In the genomic region with DNA sequence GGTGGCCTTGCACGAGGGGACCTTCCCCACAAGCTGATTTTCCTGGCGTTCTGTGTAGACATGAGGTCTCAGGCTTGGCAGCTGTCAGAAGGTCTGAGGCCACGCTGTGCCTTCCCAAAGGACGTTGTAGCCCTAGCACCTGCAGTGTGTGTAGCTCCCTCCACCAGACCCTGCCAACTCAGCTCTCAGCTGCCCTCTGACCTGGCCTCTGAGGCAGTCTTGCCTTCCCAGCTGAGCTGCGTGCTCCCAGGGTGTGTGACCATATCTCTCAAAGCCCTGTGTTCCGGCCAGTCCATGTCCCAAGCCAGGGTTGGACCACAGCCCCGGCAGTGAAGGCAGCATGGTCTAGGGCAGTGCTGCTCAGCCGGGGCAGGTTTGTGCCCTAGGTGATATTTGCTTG, we compare ENCODE assay signal across 20 cellular contexts.
A peak's percentile ranks its signal among the peaks of the same experiment; 100 is the strongest.
DNase-seq lines count a peak whose midpoint lies in the region; ATAC-seq, FAIRE-seq and TF ChIP-seq lines count a peak whose summit lies in the region.
"Had no signal": no experiment of that assay in that cellular context is flagged by ENCODE, and none has a peak within 500 bp of the region (broad histone marks: within the 10 kb centered on the region; RNA-seq: fewer than 3 reads in every experiment).

No MANE protein-coding gene starts in this region.

- H3K9me3 Mint-ChIP-seq in stimulated activated memory B cell treated with anti-CD40 and anti-IgM and Interleukin-4, amounts not matched to agents 10 μg/mL and 1 μg/mL and 100 μg/mL, for 72 hours: no peaks in the 10 kb centered on the region
- no peaks in the 10 kb centered on the region for H3K9me3 Mint-ChIP-seq in activated naive CD4-positive, alpha-beta T cell treated with anti-CD3 and anti-CD28 coated beads, Interleukin-2, amount 50 U/mL, for 72 hours
- H3K9me3 Mint-ChIP-seq: activated T-cell treated with anti-CD3 and anti-CD28 coated beads, Interleukin-2, amount 50 U/mL, for 24 hours; natural killer cell treated with Interleukin-12 subunit alpha and Interleukin-12 subunit beta and Interleukin-15 and Interleukin-18, amount 100 ng/mL, for 72 hours had no signal

- peaks cover 9% of the 10 kb centered on the region for H3K4me1 Mint-ChIP-seq in stimulated activated memory B cell treated with anti-CD40 and anti-IgM and Interleukin-4, amounts not matched to agents 10 μg/mL and 1 μg/mL and 100 μg/mL, for 72 hours
- H3K4me1 Mint-ChIP-seq: CD4-positive, CD25-positive, alpha-beta regulatory T cell had no signal

- H3K27me3 ChIP-seq in BLaER1 treated with 17β-estradiol and CSF1 and Interleukin-3, amounts not matched to agents 10 nM and 100 nM: peaks cover 0 to 22% (median 0%) of the 10 kb centered on the region in 11 experiments; a peak in 3 of 22 replicates
- H3K27me3 ChIP-seq in HepG2 (ENCODE audit: control insufficient read depth in 1 of 2, insufficient read depth in 2 of 2, low read length in 2 of 2) (peaks cover 3 to 85% of the 10 kb centered on the region in 2 experiments), SK-N-SH (ENCODE audit: insufficient read depth) (no peaks in the 10 kb centered on the region)

- no peak overlapping the region for H3K4me3 Mint-ChIP-seq in stimulated activated memory B cell treated with anti-CD40 and anti-IgM and Interleukin-4, amounts not matched to agents 10 μg/mL and 1 μg/mL and 100 μg/mL, for 72 hours
- H3K4me3 Mint-ChIP-seq: activated naive CD8-positive, alpha-beta T cell; activated T-cell treated with anti-CD3 and anti-CD28 coated beads, Interleukin-2, amount 50 U/mL, for 24 hours; CD4-positive, CD25-positive, alpha-beta regulatory T cell; natural killer cell treated with Interleukin-12 subunit alpha and Interleukin-12 subunit beta and Interleukin-15 and Interleukin-18, amount 100 ng/mL, for 72 hours had no signal

- in situ Hi-C loops in HepG2 (cut with HindIII; ENCODE audit: extremely low pct_ligation_motif_present, low pct_unique_long_range_greater_than_20kb): no loop called here

- H3K4me1 ChIP-seq in BLaER1 treated with 17β-estradiol and CSF1 and Interleukin-3, amounts not matched to agents 10 nM and 100 nM: peaks cover 56 to 87% (median 82%) of the 10 kb centered on the region in 10 experiments
- no peaks in the 10 kb centered on the region for H3K4me1 ChIP-seq in HepG2 (ENCODE audit: insufficient read depth, low read length)
- peaks cover 2 to 11% of the 10 kb centered on the region in 2 experiments; a peak in 3 of 4 replicates for H3K4me1 ChIP-seq in SK-N-SH (ENCODE audit: control insufficient read depth in 1 of 2, insufficient read depth in 2 of 2, low read depth in 1 of 2, low read length in 1 of 2)

- H3K4me3 ChIP-seq in BLaER1 treated with 17β-estradiol and CSF1 and Interleukin-3, amounts not matched to agents 10 nM and 100 nM: no peak overlapping the region
- H3K4me3 ChIP-seq in coronary artery (no peak overlapping the region), HepG2 (replicated peaks in 1 of 3; ENCODE audit: insufficient read depth in 1 of 3, low read depth in 2 of 3, low read length in 3 of 3) (no peak overlapping the region), SK-N-SH (ENCODE audit: low read depth in 2 of 2, low read length in 1 of 2) (no peak overlapping the region)
- H3K4me3 ChIP-seq: A549 had no signal

- no peak for TF ChIP-seq POLR2A in HepG2 (IDR thresholded peaks at IDR 0.05; ENCODE audit: insufficient read depth in 1 of 2, low read depth in 2 of 2, low read length in 2 of 2)

- no peak overlapping the region for H3K27ac Mint-ChIP-seq in stimulated activated memory B cell treated with anti-CD40 and anti-IgM and Interleukin-4, amounts not matched to agents 10 μg/mL and 1 μg/mL and 100 μg/mL, for 72 hours
- H3K27ac Mint-ChIP-seq in activated naive CD4-positive, alpha-beta T cell treated with anti-CD3 and anti-CD28 coated beads, Interleukin-2, amount 50 U/mL, for 72 hours: no peak overlapping the region
- H3K27ac Mint-ChIP-seq: activated T-cell treated with anti-CD3 and anti-CD28 coated beads, Interleukin-2, amount 50 U/mL, for 24 hours; CD4-positive, CD25-positive, alpha-beta regulatory T cell; natural killer cell treated with Interleukin-12 subunit alpha and Interleukin-12 subunit beta and Interleukin-15 and Interleukin-18, amount 100 ng/mL, for 72 hours had no signal

- WGBS in HepG2 (ENCODE audit: low lambda C conversion rate): 15% methylated on average over 6 of the region's 8 CpGs
- 93% methylated on average over 2 of the region's 8 CpGs for WGBS in SK-N-SH (ENCODE audit: low lambda C conversion rate)

- peak overlapping the region; percentile 61 to 88 (median 80) for H3K4me2 ChIP-seq in BLaER1 treated with 17β-estradiol and CSF1 and Interleukin-3, amounts not matched to agents 10 nM and 100 nM
- H3K4me2 ChIP-seq in HepG2 (ENCODE audit: low read depth, low read length) (no peak overlapping the region), SK-N-SH (no peak overlapping the region)
- H3K4me2 ChIP-seq: A549 had no signal

- no peaks in the 10 kb centered on the region for H3K9me3 ChIP-seq in BLaER1 treated with 17β-estradiol and CSF1 and Interleukin-3, amounts not matched to agents 10 nM and 100 nM (replicated peaks in 1 of 11)
- H3K9me3 ChIP-seq in HepG2 (ENCODE audit: low read length) (no peaks in the 10 kb centered on the region), SK-N-SH (no peaks in the 10 kb centered on the region)
- H3K9me3 ChIP-seq: A549 had no signal

- H3K9ac ChIP-seq in BLaER1 treated with 17β-estradiol and CSF1 and Interleukin-3, amounts not matched to agents 10 nM and 100 nM: peak overlapping the region in 6 of 11 experiments; percentile 4 to 42 (median 24); a peak in 7 of 22 replicates
- H3K9ac ChIP-seq in HepG2 (ENCODE audit: insufficient read depth, low read depth, low read length) (no peak overlapping the region), SK-N-SH (no peak overlapping the region)

- no peak for TF ChIP-seq RAD21 in HepG2 (CRISPR knock-in tag; IDR thresholded peaks at IDR 0.05)
- TF ChIP-seq RAD21 in SK-N-SH (IDR thresholded peaks at IDR 0.05; ENCODE audit: low read length): no peak

- peak overlapping the region in 10 of 11 experiments; percentile 17 to 69 (median 48); a peak in 17 of 22 replicates for H3K27ac ChIP-seq in BLaER1 treated with 17β-estradiol and CSF1 and Interleukin-3, amounts not matched to agents 10 nM and 100 nM
- H3K27ac ChIP-seq in coronary artery (peak overlapping the region; percentile 95), HepG2 (ENCODE audit: extremely low read length, insufficient read depth, low read length) (no peak overlapping the region), SK-N-SH (ENCODE audit: low read depth in 2 of 2, low read length in 1 of 2) (peak overlapping the region in 1 of 2 experiments; percentile 69; a peak in 1 of 4 replicates)

- intact Hi-C loops in HepG2 (cut with micrococcal nuclease; ENCODE audit: unreplicated experiment): no loop called here

- CTCF ChIA-PET in HepG2 (lab: Yijun Ruan, JAX; ENCODE audit: low intra/inter-chr PET ratio, low total read pairs): no interaction called here
- CTCF ChIA-PET in SK-N-SH (lab: Yijun Ruan, JAX): interaction anchor here (3.8 kb wide), 1 partner anchor 36 kb away, joined by 16 read pairs; no protein-coding TSS in a partner anchor

- H3K9me2 ChIP-seq in SK-N-SH: no peaks in the 10 kb centered on the region

- H3K36me3 ChIP-seq in BLaER1 treated with 17β-estradiol and CSF1 and Interleukin-3, amounts not matched to agents 10 nM and 100 nM: no peaks in the 10 kb centered on the region
- H3K36me3 ChIP-seq in HepG2 (replicated peaks in 1 of 2; ENCODE audit: control insufficient read depth in 1 of 2, insufficient read depth in 2 of 2, low read length in 2 of 2) (no peaks in the 10 kb centered on the region), SK-N-SH (replicated peaks in 1 of 2; ENCODE audit: control insufficient read depth in 1 of 2, insufficient read depth in 2 of 2, low read length in 1 of 2) (no peaks in the 10 kb centered on the region)

- TF ChIP-seq CTCF in coronary artery (IDR thresholded peaks at IDR 0.05) (no peak), HepG2 (CRISPR knock-in tag; IDR thresholded peaks at IDR 0.05) (no peak), SK-N-SH (IDR thresholded peaks at IDR 0.05) (no peak)

- POLR2A ChIA-PET in HepG2 (lab: Yijun Ruan, JAX) (no interaction called here), SK-N-SH (lab: Yijun Ruan, JAX) (no interaction called here)

- no peak for DNase-seq in coronary artery (ENCODE audit: low spot score)
- DNase-seq in HepG2 (ENCODE audit: low spot score): no peak
- no peak for DNase-seq in SK-N-SH
- no peak for DNase-seq in cortex of kidney (lab: John Stamatoyannopoulos, UW)
- no peak for DNase-seq in activated naive CD4-positive, alpha-beta T cell treated with anti-CD3 and anti-CD28 coated beads, Interleukin-2, amount 50 U/mL, for 72 hours (ENCODE audit: low spot score in 2 of 2)
- DNase-seq: activated CD4-positive, alpha-beta T cell treated with anti-CD3 and anti-CD28 coated beads, Interleukin-2, amount 50 U/mL, for 4 hours; activated T-cell treated with anti-CD3 and anti-CD28 coated beads, Interleukin-2, amount 50 U/mL, for 24 hours; CD4-positive, CD25-positive, alpha-beta regulatory T cell; DMS53; effector memory CD4-positive, alpha-beta T cell; NCI-H2029 treated with DMSO at 0.1 percent for 48 hours; stimulated activated CD4-positive, alpha-beta T cell treated with anti-CD3 and anti-CD28 coated beads, Interleukin-2, amount 100 ng/mL, for 24 hours had no signal

- H3K79me2 ChIP-seq in HepG2 (ENCODE audit: insufficient read depth, low read length) (no peaks in the 10 kb centered on the region), SK-N-SH (ENCODE audit: insufficient read depth) (no peaks in the 10 kb centered on the region)

- peaks cover 12% of the 10 kb centered on the region for H3K27me3 Mint-ChIP-seq in stimulated activated memory B cell treated with anti-CD40 and anti-IgM and Interleukin-4, amounts not matched to agents 10 μg/mL and 1 μg/mL and 100 μg/mL, for 72 hours
- H3K27me3 Mint-ChIP-seq: activated naive CD8-positive, alpha-beta T cell; activated T-cell treated with anti-CD3 and anti-CD28 coated beads, Interleukin-2, amount 50 U/mL, for 24 hours had no signal

- TF ChIP-seq EP300 in HepG2 (IDR thresholded peaks at IDR 0.05; ENCODE audit: low read depth in 2 of 2, low read length in 2 of 2) (no peak), HepG2 (CRISPR knock-in tag; IDR thresholded peaks at IDR 0.05; ENCODE audit: borderline replicate concordance) (no peak), SK-N-SH (IDR thresholded peaks at IDR 0.05; ENCODE audit: borderline replicate concordance in 1 of 2, low read depth in 1 of 2, low read length in 1 of 2) (no peak)

- H4K20me1 ChIP-seq in BLaER1 treated with 17β-estradiol and CSF1 and Interleukin-3, amounts not matched to agents 10 nM and 100 nM: no peaks in the 10 kb centered on the region
- H4K20me1 ChIP-seq in HepG2 (ENCODE audit: insufficient read depth, low read length): no peaks in the 10 kb centered on the region
- H4K20me1 ChIP-seq in SK-N-SH (ENCODE audit: insufficient read depth): no peaks in the 10 kb centered on the region

- BruUV-seq in HepG2 (replicated peaks; lab: Mats Ljungman, UMichigan): no TSS peak

- no peak for FAIRE-seq in HepG2 (lab: Jason Lieb, UNC)
- FAIRE-seq: A549, bronchial epithelial cell, GM18507 had no signal

- H3K36me3 Mint-ChIP-seq in stimulated activated memory B cell treated with anti-CD40 and anti-IgM and Interleukin-4, amounts not matched to agents 10 μg/mL and 1 μg/mL and 100 μg/mL, for 72 hours: no peaks in the 10 kb centered on the region
- no peaks in the 10 kb centered on the region for H3K36me3 Mint-ChIP-seq in activated naive CD4-positive, alpha-beta T cell treated with anti-CD3 and anti-CD28 coated beads, Interleukin-2, amount 50 U/mL, for 72 hours
- H3K36me3 Mint-ChIP-seq: activated naive CD8-positive, alpha-beta T cell; CD4-positive, CD25-positive, alpha-beta regulatory T cell; natural killer cell treated with Interleukin-12 subunit alpha and Interleukin-12 subunit beta and Interleukin-15 and Interleukin-18, amount 100 ng/mL, for 72 hours had no signal

- H3F3A ChIP-seq in SK-N-SH (replicated peaks; ENCODE audit: insufficient read depth): peaks cover 8% of the 10 kb centered on the region

- H2AFZ ChIP-seq in HepG2 (ENCODE audit: low read length) (no peak overlapping the region), SK-N-SH (ENCODE audit: low read depth) (no peak overlapping the region)

- ATAC-seq in HepG2 (peak; percentile 43), GM19452 (IDR thresholded peaks at IDR 0.05; ENCODE audit: unreplicated experiment) (no peak)
- peak; percentile 3 for ATAC-seq in stimulated activated memory B cell treated with anti-CD40 and anti-IgM and Interleukin-4, amounts not matched to agents 10 μg/mL and 1 μg/mL and 100 μg/mL, for 72 hours
- ATAC-seq in activated naive CD4-positive, alpha-beta T cell treated with anti-CD3 and anti-CD28 coated beads, Interleukin-2, amount 50 U/mL, for 72 hours: no peak

Comparison
In these comparisons a context has a peak if more than half of its experiments do, and no peak if none do; other contexts are left out.
1. H3K4me2 ChIP-seq: peak in BLaER1 treated with 17β-estradiol and CSF1 and Interleukin-3, amounts not matched to agents 10 nM and 100 nM (11 of 11); none in HepG2 (single experiment) and SK-N-SH (single experiment).
2. H3K9ac ChIP-seq: peak in BLaER1 treated with 17β-estradiol and CSF1 and Interleukin-3, amounts not matched to agents 10 nM and 100 nM (6 of 11); none in HepG2 (single experiment) and SK-N-SH (single experiment).
3. ATAC-seq: peak in HepG2 (single experiment) and stimulated activated memory B cell treated with anti-CD40 and anti-IgM and Interleukin-4, amounts not matched to agents 10 μg/mL and 1 μg/mL and 100 μg/mL, for 72 hours (single experiment); none in GM19452 (single experiment) and activated naive CD4-positive, alpha-beta T cell treated with anti-CD3 and anti-CD28 coated beads, Interleukin-2, amount 50 U/mL, for 72 hours (0 of 2).